Comparison of ENCODE assay signal across 8 cellular contexts in genomic region chr4:143184217-143184502, GRCh38. TPM values are rescaled to one million over a fixed set of nuclear protein-coding genes. Genes with fewer than 3 reads are reported as not detected.
A peak's percentile ranks its signal among the peaks of the same experiment; 100 is the strongest.
DNase-seq lines count a peak whose midpoint lies in the region; ATAC-seq lines count a peak whose summit lies in the region.

No MANE protein-coding gene starts in this region.

- DNase-seq in T-helper 2 cell treated with Interferon-gamma antibody and Interleukin-4, amounts not matched to agents 5 μg/mL and 100 μg/mL, for 36 hours (ENCODE audit: low spot score), result no peak
- DNase-seq in T-helper 2 cell (no peak), NCI-H774 (lab: John Stamatoyannopoulos, UW) (peak; percentile 64)
- DNase-seq in effector memory CD4-positive, alpha-beta T cell, result no peak
- DNase-seq in naive thymus-derived CD4-positive, alpha-beta T cell, result no peak
- DNase-seq in stimulated activated CD4-positive, alpha-beta T cell treated with anti-CD3 and anti-CD28 coated beads, Interleukin-1b, Interleukin-23, amount 100 ng/mL, for 48 hours, result no peak
- no peak for DNase-seq in stimulated activated CD8-positive, alpha-beta memory T cell treated with anti-CD3 and anti-CD28 coated beads, Interleukin-4, amount 100 ng/mL, for 48 hours

- peak; percentile 21 for ATAC-seq in HG02678 (IDR thresholded peaks at IDR 0.05; ENCODE audit: unreplicated experiment)
- peak; percentile 47 for ATAC-seq in naive thymus-derived CD4-positive, alpha-beta T cell

- H3K9me3 ChIP-seq in effector memory CD4-positive, alpha-beta T cell (ENCODE audit: control insufficient read depth, low read length), result no peaks in the 10 kb centered on the region
- no peaks in the 10 kb centered on the region for H3K9me3 ChIP-seq in naive thymus-derived CD4-positive, alpha-beta T cell (ENCODE audit: control insufficient read depth in 2 of 3, low read length in 3 of 3)

- peaks cover 26% of the 10 kb centered on the region for H3K36me3 Mint-ChIP-seq in T-helper 2 cell treated with Interferon-gamma antibody and Interleukin-4, amounts not matched to agents 5 μg/mL and 100 μg/mL, for 36 hours (ENCODE audit: low read depth)
- peaks cover 0 to 29% (median 15%) of the 10 kb centered on the region in 5 donors for H3K36me3 Mint-ChIP-seq in naive thymus-derived CD4-positive, alpha-beta T cell

- no peaks in the 10 kb centered on the region for H3K27me3 ChIP-seq in effector memory CD4-positive, alpha-beta T cell (replicated peaks; ENCODE audit: control insufficient read depth, insufficient read depth, low read length, poor library complexity, severe bottlenecking)
- no peaks in the 10 kb centered on the region for H3K27me3 ChIP-seq in naive thymus-derived CD4-positive, alpha-beta T cell (ENCODE audit: control insufficient read depth in 2 of 2, insufficient read depth in 2 of 2, low read length in 2 of 2)

- H3K4me1 Mint-ChIP-seq in T-helper 2 cell treated with Interferon-gamma antibody and Interleukin-4, amounts not matched to agents 5 μg/mL and 100 μg/mL, for 36 hours (ENCODE audit: low read depth), result peaks cover 30% of the 10 kb centered on the region
- H3K4me1 Mint-ChIP-seq in naive thymus-derived CD4-positive, alpha-beta T cell, result peaks cover 38 to 79% (median 67%) of the 10 kb centered on the region in 7 donors

- peak overlapping the region; percentile 91 for H3K4me3 Mint-ChIP-seq in T-helper 2 cell treated with Interferon-gamma antibody and Interleukin-4, amounts not matched to agents 5 μg/mL and 100 μg/mL, for 36 hours
- peak overlapping the region; percentile 78 to 99 (median 94) for H3K4me3 Mint-ChIP-seq in naive thymus-derived CD4-positive, alpha-beta T cell

- H3K36me3 ChIP-seq in effector memory CD4-positive, alpha-beta T cell (ENCODE audit: control insufficient read depth, insufficient read depth, low read length), result no peaks in the 10 kb centered on the region
- peaks cover 0 to 13% (median 0%) of the 10 kb centered on the region in 3 experiments for H3K36me3 ChIP-seq in naive thymus-derived CD4-positive, alpha-beta T cell (ENCODE audit: control insufficient read depth in 2 of 3, insufficient read depth in 3 of 3, low read length in 3 of 3)

- H3K27ac Mint-ChIP-seq in T-helper 2 cell treated with Interferon-gamma antibody and Interleukin-4, amounts not matched to agents 5 μg/mL and 100 μg/mL, for 36 hours, result peak overlapping the region; percentile 93
- peak overlapping the region; percentile 93 to 99 (median 97) for H3K27ac Mint-ChIP-seq in naive thymus-derived CD4-positive, alpha-beta T cell

- peak overlapping the region; percentile 85 for H3K4me3 ChIP-seq in effector memory CD4-positive, alpha-beta T cell (ENCODE audit: insufficient read depth, low read depth, low read length, poor library complexity, severe bottlenecking)
- H3K4me3 ChIP-seq in naive thymus-derived CD4-positive, alpha-beta T cell (ENCODE audit: low read length), result peak overlapping the region; percentile 78

- H3K4me1 ChIP-seq in effector memory CD4-positive, alpha-beta T cell (ENCODE audit: control insufficient read depth, insufficient read depth, low read length, poor library complexity, severe bottlenecking), result peaks cover 22% of the 10 kb centered on the region
- H3K4me1 ChIP-seq in naive thymus-derived CD4-positive, alpha-beta T cell (ENCODE audit: control insufficient read depth in 2 of 2, insufficient read depth in 2 of 2, low read length in 2 of 2), result peaks cover 24% of the 10 kb centered on the region in 2 donors

- intact Hi-C loops in naive thymus-derived CD4-positive, alpha-beta T cell (cut with micrococcal nuclease), result loop anchor here (1.0 to 10.0 kb wide), 16 partner anchors 15 to 1964 kb away; partner anchors contain the start of genes ABCE1 (in 2 of the 2), ANAPC10 (in 2 of the 2), SMARCA5 (in 2 of the 2) and ZNF330 (in 2 of the 2)

- H3K9me3 Mint-ChIP-seq in T-helper 2 cell treated with Interferon-gamma antibody and Interleukin-4, amounts not matched to agents 5 μg/mL and 100 μg/mL, for 36 hours, result no peaks in the 10 kb centered on the region
- no peaks in the 10 kb centered on the region for H3K9me3 Mint-ChIP-seq in naive thymus-derived CD4-positive, alpha-beta T cell

- H3K27me3 Mint-ChIP-seq in T-helper 2 cell treated with Interferon-gamma antibody and Interleukin-4, amounts not matched to agents 5 μg/mL and 100 μg/mL, for 36 hours (ENCODE audit: low read depth), result no peaks in the 10 kb centered on the region
- H3K27me3 Mint-ChIP-seq in naive thymus-derived CD4-positive, alpha-beta T cell, result no peaks in the 10 kb centered on the region

- peak overlapping the region; percentile 95 for H3K27ac ChIP-seq in effector memory CD4-positive, alpha-beta T cell (ENCODE audit: insufficient read depth, low read length, poor library complexity, severe bottlenecking)
- H3K27ac ChIP-seq in naive thymus-derived CD4-positive, alpha-beta T cell (ENCODE audit: low read depth, low read length), result peak overlapping the region; percentile 96

- POLR2A ChIA-PET in naive thymus-derived CD4-positive, alpha-beta T cell (lab: Charles Lee), result no interaction called here

- CTCF ChIA-PET in naive thymus-derived CD4-positive, alpha-beta T cell (lab: Charles Lee), result no interaction called here

RNA-seq across cellular contexts. Expression of gene USP38, which starts 0.6 kb away (rescaled TPM):
- 10 to 100 TPM; 22.4 to 28.8 (median 24.3) TPM for total RNA-seq in naive thymus-derived CD4-positive, alpha-beta T cell
- 10 to 100 TPM; 17.7 to 26.2 TPM for polyA plus RNA-seq in naive thymus-derived CD4-positive, alpha-beta T cell
